In genomic region chr2:70304501-70304900, GRCh38 we compare ENCODE assay signal across 2 cellular contexts.
TF ChIP-seq lines count a peak whose summit lies in the region.

No MANE protein-coding gene starts in this region.

TF ChIP-seq in SK-N-SH, 30 proteins besides CTCF, POLR2A, EP300 and RAD21:
- TF ChIP-seq ELF1 (IDR thresholded peaks at IDR 0.05): no peak
- TF ChIP-seq FOSL2 (IDR thresholded peaks at IDR 0.05; ENCODE audit: borderline replicate concordance, low read depth): no peak
- TF ChIP-seq YY1 (IDR thresholded peaks at IDR 0.05; ENCODE audit: low read depth): no peak
- TF ChIP-seq NFIC (IDR thresholded peaks at IDR 0.05; ENCODE audit: borderline replicate concordance): no peak
- no peak for TF ChIP-seq JUND (IDR thresholded peaks at IDR 0.05)
- no peak for TF ChIP-seq ZBTB33 (IDR thresholded peaks at IDR 0.05; ENCODE audit: borderline replicate concordance, low read depth)
- no peak for TF ChIP-seq PBX3 (IDR thresholded peaks at IDR 0.05)
- no peak for TF ChIP-seq MEF2A (IDR thresholded peaks at IDR 0.05; ENCODE audit: borderline replicate concordance, low read depth)
- TF ChIP-seq, protein P1, sequence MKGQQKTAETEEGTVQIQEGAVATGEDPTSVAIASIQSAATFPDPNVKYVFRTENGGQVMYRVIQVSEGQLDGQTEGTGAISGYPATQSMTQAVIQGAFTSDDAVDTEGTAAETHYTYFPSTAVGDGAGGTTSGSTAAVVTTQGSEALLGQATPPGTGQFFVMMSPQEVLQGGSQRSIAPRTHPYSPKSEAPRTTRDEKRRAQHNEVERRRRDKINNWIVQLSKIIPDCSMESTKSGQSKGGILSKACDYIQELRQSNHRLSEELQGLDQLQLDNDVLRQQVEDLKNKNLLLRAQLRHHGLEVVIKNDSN (IDR thresholded peaks at IDR 0.05; ENCODE audit: borderline replicate concordance, low read depth): no peak
- no peak for TF ChIP-seq MXI1 (IDR thresholded peaks at IDR 0.05; ENCODE audit: low read depth, low read length)
- no peak for TF ChIP-seq TAF1 (IDR thresholded peaks at IDR 0.05; ENCODE audit: borderline replicate concordance, low read depth, low read length)

TF ChIP-seq in SK-N-SH treated with all-trans-retinoic acid at 6 μM for 48 hours, 23 proteins besides CTCF, POLR2A, EP300 and RAD21:
- TF ChIP-seq TCF4 (CRISPR knock-in tag; IDR thresholded peaks at IDR 0.05; ENCODE audit: borderline replicate concordance) (no peak), OSR1 (CRISPR knock-in tag; IDR thresholded peaks at IDR 0.05) (no peak), PPARA (CRISPR knock-in tag; IDR thresholded peaks at IDR 0.05; ENCODE audit: borderline replicate concordance) (no peak), TSHZ2 (CRISPR knock-in tag; IDR thresholded peaks at IDR 0.05) (no peak), ZNF70 (CRISPR knock-in tag; IDR thresholded peaks at IDR 0.05) (no peak)
- TF ChIP-seq, protein P2, sequence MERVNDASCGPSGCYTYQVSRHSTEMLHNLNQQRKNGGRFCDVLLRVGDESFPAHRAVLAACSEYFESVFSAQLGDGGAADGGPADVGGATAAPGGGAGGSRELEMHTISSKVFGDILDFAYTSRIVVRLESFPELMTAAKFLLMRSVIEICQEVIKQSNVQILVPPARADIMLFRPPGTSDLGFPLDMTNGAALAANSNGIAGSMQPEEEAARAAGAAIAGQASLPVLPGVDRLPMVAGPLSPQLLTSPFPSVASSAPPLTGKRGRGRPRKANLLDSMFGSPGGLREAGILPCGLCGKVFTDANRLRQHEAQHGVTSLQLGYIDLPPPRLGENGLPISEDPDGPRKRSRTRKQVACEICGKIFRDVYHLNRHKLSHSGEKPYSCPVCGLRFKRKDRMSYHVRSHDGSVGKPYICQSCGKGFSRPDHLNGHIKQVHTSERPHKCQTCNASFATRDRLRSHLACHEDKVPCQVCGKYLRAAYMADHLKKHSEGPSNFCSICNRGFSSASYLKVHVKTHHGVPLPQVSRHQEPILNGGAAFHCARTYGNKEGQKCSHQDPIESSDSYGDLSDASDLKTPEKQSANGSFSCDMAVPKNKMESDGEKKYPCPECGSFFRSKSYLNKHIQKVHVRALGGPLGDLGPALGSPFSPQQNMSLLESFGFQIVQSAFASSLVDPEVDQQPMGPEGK (CRISPR knock-in tag; IDR thresholded peaks at IDR 0.05; ENCODE audit: borderline replicate concordance): no peak
